In the genomic region with DNA sequence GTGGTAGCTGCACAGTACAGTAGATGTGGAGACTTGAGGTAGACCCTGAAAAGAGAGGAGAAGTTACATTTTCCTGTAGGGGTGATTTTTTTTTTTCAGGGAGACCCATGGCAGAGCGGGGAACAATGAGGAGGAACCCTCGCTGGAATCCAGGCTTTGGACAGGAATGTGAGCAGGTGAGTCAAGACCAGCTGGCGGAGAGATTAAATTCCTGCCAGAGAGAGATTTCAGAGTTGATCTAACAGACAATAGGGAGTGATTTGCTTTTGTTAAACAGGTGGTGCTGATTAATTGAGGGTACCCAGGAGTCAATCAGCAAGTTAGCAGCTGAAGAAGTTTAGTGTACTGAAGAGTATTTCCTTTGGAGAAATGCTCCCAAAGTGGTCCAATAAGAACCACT, we compare ENCODE assay signal across 15 cellular contexts.
"Had no signal": no experiment of that assay in that cellular context is flagged by ENCODE, and none has a peak within 500 bp of the region (broad histone marks: within the 10 kb centered on the region; RNA-seq: fewer than 3 reads in every experiment).

No MANE protein-coding gene starts in this region.

- H3K36me3 ChIP-seq: cardiac muscle cell, sigmoid colon, thoracic aorta, upper lobe of left lung, WERI-Rb-1 had no signal

- H3K9me3 ChIP-seq: sigmoid colon, thoracic aorta, upper lobe of left lung had no signal

- H3K4me3 ChIP-seq: cardiac muscle cell, sigmoid colon, thoracic aorta, upper lobe of left lung had no signal

- H3K36me3 Mint-ChIP-seq: activated naive CD4-positive, alpha-beta T cell treated with anti-CD3 and anti-CD28 coated beads, Interleukin-2, amount 50 U/mL, for 72 hours; natural killer cell; stimulated activated naive B cell treated with anti-CD40 and anti-IgM and Interleukin-4, amounts not matched to agents 10 μg/mL and 1 μg/mL and 100 μg/mL, for 72 hours had no signal

- H3K4me1 Mint-ChIP-seq: natural killer cell; stimulated activated naive B cell treated with anti-CD40 and anti-IgM and Interleukin-4, amounts not matched to agents 10 μg/mL and 1 μg/mL and 100 μg/mL, for 72 hours had no signal

- H3K9me3 Mint-ChIP-seq: activated naive CD4-positive, alpha-beta T cell treated with anti-CD3 and anti-CD28 coated beads, Interleukin-2, amount 50 U/mL, for 72 hours; activated T-helper 1 cell treated with anti-CD3 and anti-CD28 coated beads, Interleukin-12 subunit alpha, Interleukin-12 subunit beta, Interleukin-2, Interleukin-4 antibody, amounts not matched to agents 30 ng/mL and 10 ng/mL and 1 ng/mL, durations not matched to agents 14 hours and 24 hours and 36 hours; dendritic cell treated with granulocyte-macrophage colony-stimulating factor and Interleukin-4, amounts not matched to agents 40 ng/mL and 50 ng/mL, for 4 days; natural killer cell had no signal

- H3K4me3 Mint-ChIP-seq: activated T-helper 1 cell treated with anti-CD3 and anti-CD28 coated beads, Interleukin-12 subunit alpha, Interleukin-12 subunit beta, Interleukin-2, Interleukin-4 antibody, amounts not matched to agents 30 ng/mL and 10 ng/mL and 1 ng/mL, durations not matched to agents 14 hours and 24 hours and 36 hours; dendritic cell treated with granulocyte-macrophage colony-stimulating factor and Interleukin-4, amounts not matched to agents 40 ng/mL and 50 ng/mL, for 4 days; natural killer cell; stimulated activated naive B cell treated with anti-CD40 and anti-IgM and Interleukin-4, amounts not matched to agents 10 μg/mL and 1 μg/mL and 100 μg/mL, for 72 hours had no signal

- H3K27ac ChIP-seq: cardiac muscle cell, sigmoid colon, thoracic aorta, upper lobe of left lung, WERI-Rb-1 had no signal

- H3K27me3 ChIP-seq: sigmoid colon, upper lobe of left lung had no signal

- H3K27ac Mint-ChIP-seq: activated naive CD4-positive, alpha-beta T cell treated with anti-CD3 and anti-CD28 coated beads, Interleukin-2, amount 50 U/mL, for 72 hours; activated T-helper 1 cell treated with anti-CD3 and anti-CD28 coated beads, Interleukin-12 subunit alpha, Interleukin-12 subunit beta, Interleukin-2, Interleukin-4 antibody, amounts not matched to agents 30 ng/mL and 10 ng/mL and 1 ng/mL, durations not matched to agents 14 hours and 24 hours and 36 hours; dendritic cell treated with granulocyte-macrophage colony-stimulating factor and Interleukin-4, amounts not matched to agents 40 ng/mL and 50 ng/mL, for 4 days; natural killer cell; stimulated activated naive B cell treated with anti-CD40 and anti-IgM and Interleukin-4, amounts not matched to agents 10 μg/mL and 1 μg/mL and 100 μg/mL, for 72 hours had no signal

- DNase-seq: activated CD4-positive, alpha-beta T cell treated with anti-CD3 and anti-CD28 coated beads, Interleukin-2, amount 50 U/mL, for 4 hours; activated gamma-delta T cell treated with Interleukin-2 at 50 U/mL for 16 hours; effector memory CD4-positive, alpha-beta T cell; left cardiac atrium; natural killer cell; sigmoid colon; stimulated activated CD4-positive, alpha-beta T cell treated with anti-CD3 and anti-CD28 coated beads, Interleukin-4, amount 100 ng/mL, for 4 hours; stimulated activated naive B cell treated with anti-CD40 and anti-IgM and Interleukin-4, amounts not matched to agents 10 μg/mL and 1 μg/mL and 100 μg/mL, for 72 hours; upper lobe of left lung; WERI-Rb-1 had no signal

- H3K4me1 ChIP-seq: sigmoid colon, upper lobe of left lung had no signal

- ATAC-seq: activated naive CD4-positive, alpha-beta T cell treated with anti-CD3 and anti-CD28 coated beads, Interleukin-2, amount 50 U/mL, for 72 hours had no signal
